Comparison of ENCODE assay signal across 8 cellular contexts in genomic region chr11:119018074-119018938, GRCh38. TPM values are rescaled to one million over a fixed set of nuclear protein-coding genes. Genes with fewer than 3 reads are reported as not detected.
DNase-seq lines count a peak whose midpoint lies in the region; ATAC-seq, FAIRE-seq and TF ChIP-seq lines count a peak whose summit lies in the region.

TSS of gene RPS25 (minus strand) at chr11:119018343. CDS start at chr11:119018284, 59 bp downstream.
TSS of gene TRAPPC4 (plus strand) at chr11:119018766. CDS start at chr11:119018796, 30 bp downstream.

- no peak for TF ChIP-seq CTCF in kidney (IDR thresholded peaks at IDR 0.05; ENCODE audit: borderline replicate concordance, extremely low read depth, insufficient read depth)

- DNase-seq in AG20443 (ENCODE audit: low spot score), result peak; percentile 96
- peak; percentile 95 for DNase-seq in NCI-H510A (lab: John Stamatoyannopoulos, UW)
- DNase-seq in activated CD4-positive, alpha-beta T cell treated with anti-CD3 and anti-CD28 coated beads for 1 hour, result peak; percentile 92
- peak; percentile 96 for DNase-seq in cerebellum (ENCODE audit: low spot score)
- DNase-seq in kidney, result peak; percentile 98
- peak; percentile 96 for DNase-seq in stimulated activated CD4-positive, alpha-beta T cell treated with anti-CD3 and anti-CD28 coated beads, Interleukin-15, amount 100 ng/mL, for 24 hours

- H3K9me3 ChIP-seq in kidney (ENCODE audit: control insufficient read depth in 1 of 2, low read length in 2 of 2), result no peaks in the 10 kb centered on the region

- FAIRE-seq in kidney (lab: Jason Lieb, UNC), result no peak

- TF ChIP-seq POLR2A in GM19099 (IDR thresholded peaks at IDR 0.05; ENCODE audit: extremely low read depth, insufficient read length, low read depth), result peak; percentile 94

- peak within 1 kb of the TSS; percentile 94 for H3K27ac ChIP-seq in kidney (ENCODE audit: low read depth in 2 of 2, low read length in 2 of 2)

- ATAC-seq in HG03432 (IDR thresholded peaks at IDR 0.05; ENCODE audit: unreplicated experiment), result peak; percentile 89

- intact Hi-C loops in kidney (cut with DNase I), result no loop called here

- peak within 1 kb of the TSS; percentile 80 to 86 for H3K9ac ChIP-seq in kidney (ENCODE audit: low read length in 2 of 2)

- peak within 1 kb of the TSS; percentile 84 to 98 for H3K4me3 ChIP-seq in kidney (ENCODE audit: low read length in 2 of 2)

- H3K36me3 ChIP-seq in kidney (ENCODE audit: control insufficient read depth in 1 of 2, insufficient read depth in 2 of 2, low read length in 2 of 2), result peaks cover 15 to 28% of the 10 kb centered on the region in 2 donors

- H3K4me1 ChIP-seq in kidney (ENCODE audit: control insufficient read depth in 1 of 2, insufficient read depth in 1 of 2, low read depth in 1 of 2, low read length in 2 of 2), result peaks cover 20 to 22% of the 10 kb centered on the region in 2 donors

RNA-seq across cellular contexts. Expression of gene RPS25, which starts in this region (rescaled TPM):
- total RNA-seq in cerebellum (284 TPM), kidney (852 TPM)
- 1,047 TPM for polyA plus RNA-seq in kidney (ENCODE audit: insufficient read depth, low read depth, low replicate concordance)

RNA-seq across cellular contexts. Expression of gene TRAPPC4, which starts in this region (rescaled TPM):
- total RNA-seq in cerebellum, result 32.8 TPM
- 82.6 TPM for total RNA-seq in kidney
- 136 TPM for polyA plus RNA-seq in kidney (ENCODE audit: insufficient read depth, low read depth, low replicate concordance)

Comparison
In these comparisons a context has a peak if more than half of its experiments do, and no peak if none do; other contexts are left out.
1. Peak in every context shown above with its lines: DNase-seq, ATAC-seq, H3K4me3 ChIP-seq and H3K27ac ChIP-seq.